17 cellular contexts compared by ENCODE assay signal in genomic region chr6:122432816-122433215, GRCh38. TPM values are rescaled to one million over a fixed set of nuclear protein-coding genes. Genes with fewer than 3 reads are reported as not detected.
DNase-seq lines count a peak whose midpoint lies in the region; ATAC-seq and TF ChIP-seq lines count a peak whose summit lies in the region.
"Had no signal": no experiment of that assay in that cellular context is flagged by ENCODE, and none has a peak within 500 bp of the region (broad histone marks: within the 10 kb centered on the region; RNA-seq: fewer than 3 reads in every experiment).

No MANE protein-coding gene starts in this region.

- H3K36me3 ChIP-seq in CD4-positive, CD25-positive, alpha-beta regulatory T cell (ENCODE audit: control insufficient read depth, insufficient read depth, low read length), result peaks cover 31% of the 10 kb centered on the region

- peak overlapping the region in 1 of 3 donors; percentile 12 for H3K27ac Mint-ChIP-seq in CD4-positive, CD25-positive, alpha-beta regulatory T cell
- peak overlapping the region; percentile 34 for H3K27ac Mint-ChIP-seq in T-helper 17 cell
- H3K27ac Mint-ChIP-seq in MCF 10A (ENCODE audit: low read depth, unreplicated experiment), result no peak overlapping the region
- H3K27ac Mint-ChIP-seq: activated B cell treated with CpG ODN at 0.5 μM for 24 hours had no signal

- H3K27me3 Mint-ChIP-seq in CD4-positive, CD25-positive, alpha-beta regulatory T cell, result no peaks in the 10 kb centered on the region
- H3K27me3 Mint-ChIP-seq in T-helper 17 cell (no peaks in the 10 kb centered on the region), MCF 10A (ENCODE audit: insufficient read depth, unreplicated experiment) (no peaks in the 10 kb centered on the region)
- H3K27me3 Mint-ChIP-seq: activated B cell treated with CpG ODN at 0.5 μM for 24 hours had no signal

- CTCF ChIA-PET in MCF 10A (lab: Yijun Ruan, JAX), result interaction anchor here (2.3 kb wide), 1 partner anchor 97 kb away, joined by 11 read pairs; no protein-coding TSS in a partner anchor

- no peak for ATAC-seq in CD4-positive, CD25-positive, alpha-beta regulatory T cell (ENCODE audit: low read depth in 2 of 2)
- ATAC-seq in GM18858 (IDR thresholded peaks at IDR 0.05; ENCODE audit: unreplicated experiment) (peak; percentile 72), HG02678 (IDR thresholded peaks at IDR 0.05; ENCODE audit: unreplicated experiment) (peak; percentile 52), T-helper 17 cell (no peak)
- ATAC-seq: left lung had no signal

- no peak for TF ChIP-seq CTCF in MCF 10A (IDR thresholded peaks at IDR 0.05; ENCODE audit: unreplicated experiment)

- H3K27me3 ChIP-seq in CD4-positive, CD25-positive, alpha-beta regulatory T cell (ENCODE audit: control insufficient read depth, insufficient read depth, low read length), result no peaks in the 10 kb centered on the region
- H3K27me3 ChIP-seq: left lung, tibial artery had no signal

- peaks cover 0 to 9% (median 0%) of the 10 kb centered on the region in 7 donors for H3K9me3 Mint-ChIP-seq in CD4-positive, CD25-positive, alpha-beta regulatory T cell
- H3K9me3 Mint-ChIP-seq in MCF 10A (ENCODE audit: unreplicated experiment), result no peaks in the 10 kb centered on the region
- H3K9me3 Mint-ChIP-seq: activated B cell treated with CpG ODN at 0.5 μM for 24 hours; activated T-cell treated with anti-CD3 and anti-CD28 coated beads, Interleukin-2, amount 50 U/mL, for 72 hours had no signal

- no peaks in the 10 kb centered on the region for H3K9me3 ChIP-seq in CD4-positive, CD25-positive, alpha-beta regulatory T cell (ENCODE audit: control insufficient read depth in 2 of 2, low read length in 2 of 2)
- no peaks in the 10 kb centered on the region for H3K9me3 ChIP-seq in T-helper 17 cell (ENCODE audit: control insufficient read depth, low read length, poor library complexity, severe bottlenecking)
- H3K9me3 ChIP-seq: left lung, prostate gland, tibial artery had no signal

- H3K36me3 Mint-ChIP-seq in CD4-positive, CD25-positive, alpha-beta regulatory T cell, result peaks cover 45% of the 10 kb centered on the region
- H3K36me3 Mint-ChIP-seq in T-helper 17 cell (ENCODE audit: low read depth), result peaks cover 4% of the 10 kb centered on the region
- peaks cover 50% of the 10 kb centered on the region for H3K36me3 Mint-ChIP-seq in MCF 10A (ENCODE audit: insufficient read depth, unreplicated experiment)

- no peak overlapping the region for H3K4me3 Mint-ChIP-seq in CD4-positive, CD25-positive, alpha-beta regulatory T cell
- H3K4me3 Mint-ChIP-seq in T-helper 17 cell (no peak overlapping the region), MCF 10A (ENCODE audit: unreplicated experiment) (no peak overlapping the region)
- H3K4me3 Mint-ChIP-seq: activated B cell treated with CpG ODN at 0.5 μM for 24 hours had no signal

- intact Hi-C loops in MCF 10A (cut with micrococcal nuclease), result no loop called here

- H3K4me1 Mint-ChIP-seq in CD4-positive, CD25-positive, alpha-beta regulatory T cell, result peaks cover 6 to 23% (median 13%) of the 10 kb centered on the region in 4 donors
- H3K4me1 Mint-ChIP-seq in T-helper 17 cell (peaks cover 5% of the 10 kb centered on the region), MCF 10A (ENCODE audit: insufficient read depth, unreplicated experiment) (no peaks in the 10 kb centered on the region)
- H3K4me1 Mint-ChIP-seq: activated B cell treated with CpG ODN at 0.5 μM for 24 hours had no signal

- no peak for DNase-seq in CD4-positive, CD25-positive, alpha-beta regulatory T cell
- DNase-seq in T-helper 17 cell, result no peak
- DNase-seq in H4 (ENCODE audit: low spot score), result no peak
- DNase-seq in NCI-H2227 (lab: John Stamatoyannopoulos, UW; ENCODE audit: unreplicated experiment), result no peak
- DNase-seq in SKM-1 (lab: John Stamatoyannopoulos, UW; ENCODE audit: unreplicated experiment), result no peak
- no peak for DNase-seq in MCF 10A (ENCODE audit: unreplicated experiment)
- DNase-seq: activated B cell treated with CpG ODN at 0.5 μM for 24 hours; activated T-cell treated with anti-CD3 and anti-CD28 coated beads, Interleukin-2, amount 50 U/mL, for 72 hours; DMS79; left lung; NCI-H1436; NCI-H524; OCI-M1; tibial artery had no signal

- peak overlapping the region; percentile 41 for H3K27ac ChIP-seq in CD4-positive, CD25-positive, alpha-beta regulatory T cell (ENCODE audit: insufficient read depth, low read length, poor library complexity, severe bottlenecking)
- H3K27ac ChIP-seq: left lung, prostate gland, tibial artery had no signal

- H3K4me3 ChIP-seq in CD4-positive, CD25-positive, alpha-beta regulatory T cell (ENCODE audit: low read depth, low read length), result no peak overlapping the region
- H3K4me3 ChIP-seq: left lung, prostate gland, tibial artery had no signal

- POLR2A ChIA-PET in MCF 10A (lab: Yijun Ruan, JAX), result interaction anchor here (1.0 to 1.2 kb wide), 2 partner anchors 17 to 34 kb away, joined by 3 read pairs; partner anchors contain the start of gene HSF2

- no peaks in the 10 kb centered on the region for H3K4me1 ChIP-seq in CD4-positive, CD25-positive, alpha-beta regulatory T cell (ENCODE audit: control insufficient read depth, insufficient read depth, low read length, poor library complexity, severe bottlenecking)
- H3K4me1 ChIP-seq: left lung, prostate gland, tibial artery had no signal

- BruUV-seq in MCF 10A (replicated peaks; lab: Mats Ljungman, UMichigan), result no TSS peak

RNA-seq across cellular contexts. Expression of gene HSF2, which starts 33.4 kb away (rescaled TPM):
- total RNA-seq in CD4-positive, CD25-positive, alpha-beta regulatory T cell, result 18.5 TPM
- polyA plus RNA-seq in CD4-positive, CD25-positive, alpha-beta regulatory T cell, result 10 to 100 TPM; 12.5 to 24.6 (median 19.7) TPM
- 10 to 100 TPM; 16.1 to 20.4 TPM for total RNA-seq in T-helper 17 cell
- 19.5 and 31.6 TPM in 2 replicates for total RNA-seq in H4 (2014; rRNA removed; shearing (Covaris generic))
- 8.2 and 8.6 TPM in 2 replicates for total RNA-seq in MCF 10A (2022)

RNA-seq across cellular contexts. Expression of gene SERINC1, which starts 38.8 kb away (rescaled TPM):
- total RNA-seq in CD4-positive, CD25-positive, alpha-beta regulatory T cell, result 150 TPM
- 100 to 1,000 TPM; 139 to 193 (median 173) TPM for polyA plus RNA-seq in CD4-positive, CD25-positive, alpha-beta regulatory T cell
- total RNA-seq in T-helper 17 cell (100 to 1,000 TPM; 120 to 127 TPM), MCF 10A (2022) (106 and 128 TPM in 2 replicates)
- 52.3 and 65.2 TPM in 2 replicates for total RNA-seq in H4 (2014; rRNA removed; shearing (Covaris generic))

Comparison
In these comparisons a context has a peak if more than half of its experiments do, and no peak if none do; other contexts are left out.
1. ATAC-seq: peak in GM18858 (single experiment) and HG02678 (single experiment); none in CD4-positive, CD25-positive, alpha-beta regulatory T cell (0 of 2) and T-helper 17 cell (single experiment).